In the genomic region with DNA sequence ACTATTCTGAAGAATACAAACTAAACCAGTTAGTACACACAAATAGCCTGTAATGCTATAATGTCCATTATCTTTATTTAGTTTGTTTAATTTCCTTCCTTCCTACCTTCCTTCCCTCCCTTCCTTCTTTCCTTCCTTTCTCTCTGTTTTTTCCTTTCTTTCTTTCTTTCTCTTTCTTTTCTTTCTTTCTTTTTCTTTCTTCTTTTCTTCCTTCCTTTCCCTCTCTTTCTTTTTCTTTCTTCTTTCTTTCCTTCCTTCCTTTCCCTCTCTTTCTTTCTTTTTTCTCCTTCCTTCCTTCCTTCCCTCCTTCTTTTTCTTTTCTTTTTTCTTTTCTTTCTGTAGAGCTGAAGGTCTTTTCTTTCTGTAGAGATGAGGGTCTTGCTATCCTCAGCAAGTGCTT, we compare ENCODE assay signal across 25 cellular contexts.
"Had no signal": no experiment of that assay in that cellular context is flagged by ENCODE, and none has a peak within 500 bp of the region (broad histone marks: within the 10 kb centered on the region; RNA-seq: fewer than 3 reads in every experiment).

No MANE protein-coding gene starts in this region.

- H3K27me3 ChIP-seq: brain microvascular endothelial cell, colonic mucosa, dorsolateral prefrontal cortex, esophagus muscularis mucosa, left lung had no signal

- H3K4me1 Mint-ChIP-seq: central memory CD8-positive, alpha-beta T cell; natural killer cell; stimulated activated naive B cell treated with anti-CD40 and anti-IgM and Interleukin-4, amounts not matched to agents 10 μg/mL and 1 μg/mL and 100 μg/mL, for 72 hours; T-cell had no signal

- H3K9me3 Mint-ChIP-seq: activated T-cell treated with anti-CD3 and anti-CD28 coated beads, Interleukin-2, amount 50 U/mL, for 4 hours; type B pancreatic cell had no signal

- H3K4me3 ChIP-seq: colonic mucosa, dorsolateral prefrontal cortex, esophagus muscularis mucosa, left lung, lung had no signal

- H3K27me3 Mint-ChIP-seq: type B pancreatic cell had no signal

- H3K9me3 ChIP-seq: colonic mucosa, esophagus muscularis mucosa had no signal

- H3K27ac ChIP-seq: colonic mucosa, left lung, WERI-Rb-1 had no signal

- FAIRE-seq: frontal cortex had no signal

- H3K27ac Mint-ChIP-seq: activated naive CD8-positive, alpha-beta T cell treated with anti-CD3 and anti-CD28 coated beads, Interleukin-2, amount 10 ng/mL, durations not matched to agents 7 days and 5 days; activated T-helper 2 cell treated with anti-CD3 and anti-CD28 coated beads, Interferon-gamma antibody, Interleukin-2, Interleukin-4, amounts not matched to agents 10 μg/mL and 5 μg/mL and 100 μg/mL, durations not matched to agents 14 hours and 24 hours and 36 hours; effector memory CD8-positive, alpha-beta T cell; natural killer cell; stimulated activated naive B cell treated with anti-CD40 and anti-IgM and Interleukin-4, amounts not matched to agents 10 μg/mL and 1 μg/mL and 100 μg/mL, for 72 hours; T-cell; T-helper 2 cell treated with Interferon-gamma antibody and Interleukin-4, amounts not matched to agents 5 μg/mL and 100 μg/mL, for 36 hours; type B pancreatic cell had no signal

- H3K36me3 ChIP-seq: brain microvascular endothelial cell, colonic mucosa, esophagus muscularis mucosa, left lung, WERI-Rb-1 had no signal

- H3K36me3 Mint-ChIP-seq: activated naive CD8-positive, alpha-beta T cell treated with anti-CD3 and anti-CD28 coated beads, Interleukin-2, amount 10 ng/mL, durations not matched to agents 7 days and 5 days; natural killer cell; type B pancreatic cell had no signal

- H3K4me1 ChIP-seq: colonic mucosa, left lung had no signal

- H3K4me3 Mint-ChIP-seq: activated naive CD8-positive, alpha-beta T cell treated with anti-CD3 and anti-CD28 coated beads, Interleukin-2, amount 10 ng/mL, durations not matched to agents 7 days and 5 days; activated T-cell treated with anti-CD3 and anti-CD28 coated beads, Interleukin-2, amount 50 U/mL, for 4 hours; central memory CD8-positive, alpha-beta T cell; effector memory CD8-positive, alpha-beta T cell; natural killer cell; stimulated activated naive B cell treated with anti-CD40 and anti-IgM and Interleukin-4, amounts not matched to agents 10 μg/mL and 1 μg/mL and 100 μg/mL, for 72 hours; T-cell; T-helper 2 cell treated with Interferon-gamma antibody and Interleukin-4, amounts not matched to agents 5 μg/mL and 100 μg/mL, for 36 hours; type B pancreatic cell had no signal

- DNase-seq: activated CD8-positive, alpha-beta memory T cell treated with anti-CD3 and anti-CD28 coated beads, Interleukin-2, amount 50 U/mL, for 48 hours; activated naive CD4-positive, alpha-beta T cell; activated naive CD8-positive, alpha-beta T cell treated with anti-CD3 and anti-CD28 coated beads, Interleukin-2, amount 10 ng/mL, durations not matched to agents 7 days and 5 days; activated T-cell treated with anti-CD3 and anti-CD28 coated beads, Interleukin-2, amount 50 U/mL, for 4 hours; brain microvascular endothelial cell; colonic mucosa; dorsolateral prefrontal cortex; effector memory CD8-positive, alpha-beta T cell; hippocampal formation; kidney glomerular epithelial cell; left lung; natural killer cell; nucleus accumbens; stimulated activated CD4-positive, alpha-beta T cell treated with anti-CD3 and anti-CD28 coated beads, Interleukin-2, amount 100 ng/mL, for 48 hours; stimulated activated CD8-positive, alpha-beta memory T cell treated with anti-CD3 and anti-CD28 coated beads, Interleukin-4, amount 100 ng/mL, for 48 hours; stimulated activated naive B cell treated with anti-CD40 and anti-IgM and Interleukin-4, amounts not matched to agents 10 μg/mL and 1 μg/mL and 100 μg/mL, for 72 hours; T-cell; WERI-Rb-1 had no signal
